ENCODE assay signal across 8 cellular contexts in genomic region chr13:49584771-49585182, GRCh38. TPM values are rescaled to one million over a fixed set of nuclear protein-coding genes. Genes with fewer than 3 reads are reported as not detected.
DNase-seq lines count a peak whose midpoint lies in the region; ATAC-seq, FAIRE-seq and TF ChIP-seq lines count a peak whose summit lies in the region.

No MANE protein-coding gene starts in this region.

- no peaks in the 10 kb centered on the region for H3K9me1 ChIP-seq in K562 (ENCODE audit: control insufficient read depth, insufficient read depth, low read length)
- H3K9me1 ChIP-seq in keratinocyte (ENCODE audit: control insufficient read depth, extremely low read depth, insufficient read depth, low read length): no peaks in the 10 kb centered on the region

- no peak overlapping the region for H3K27ac ChIP-seq in KMS-11
- peak overlapping the region; percentile 56; the same call in 2 of the 3 replicates for H3K27ac ChIP-seq in K562 (ENCODE audit: extremely low read depth, low read depth, low read length)
- H3K27ac ChIP-seq in keratinocyte (ENCODE audit: control insufficient read depth, insufficient read depth, low read length): peak overlapping the region; percentile 87

- peak overlapping the region; percentile 57; the same call in 1 of the 2 replicates for H3K9ac ChIP-seq in KMS-11
- H3K9ac ChIP-seq in K562 (ENCODE audit: insufficient read depth in 1 of 2, low read depth in 2 of 2, low read length in 2 of 2): peak overlapping the region; percentile 62 to 95
- H3K9ac ChIP-seq in keratinocyte (ENCODE audit: control insufficient read depth, extremely low read depth, insufficient read depth, low read length): peak overlapping the region; percentile 90

- no peak for TF ChIP-seq EP300 in K562 (IDR thresholded peaks at IDR 0.05; ENCODE audit: low read length)

- dilution Hi-C loops in keratinocyte (cut with MboI; ENCODE audit: extremely low pct_ligation_motif_present, low sequenced_read_pairs): no loop called here

- BruUV-seq in K562 (replicated peaks; lab: Mats Ljungman, UMichigan): no TSS peak

- no peaks in the 10 kb centered on the region for H3K27me3 ChIP-seq in KMS-11 (ENCODE audit: insufficient read depth, low read depth)
- no peaks in the 10 kb centered on the region for H3K27me3 ChIP-seq in K562 (ENCODE audit: control insufficient read depth in 2 of 2, insufficient read depth in 2 of 2, low read length in 2 of 2)
- H3K27me3 ChIP-seq in keratinocyte (ENCODE audit: control insufficient read depth, extremely low read depth, insufficient read depth, low read length): no peaks in the 10 kb centered on the region

- ATAC-seq in GM21528 (IDR thresholded peaks at IDR 0.05; ENCODE audit: low FRiP score, unreplicated experiment): peak; percentile 15
- peak; percentile 13; the same call in 2 of the 3 replicates for ATAC-seq in K562
- ATAC-seq in stimulated activated naive CD8-positive, alpha-beta T cell treated with anti-CD3 and anti-CD28 coated beads, Interleukin-15, Interleukin-2, amounts not matched to agents 100 U/mL and 50 U/mL, for 24 hours: peak; percentile 1

- CTCF ChIA-PET in K562 (lab: Yijun Ruan, JAX; ENCODE audit: low intra/inter-chr PET ratio): no interaction called here

- in situ Hi-C loops in K562 (cut with MboI): no loop called here

- H3K36me3 ChIP-seq in KMS-11 (ENCODE audit: insufficient read depth) (no peaks in the 10 kb centered on the region), K562 (ENCODE audit: control insufficient read depth, insufficient read depth, low read length) (peaks cover 3% of the 10 kb centered on the region; the same call in 1 of the 3 replicates), keratinocyte (ENCODE audit: control insufficient read depth in 2 of 2, extremely low read depth in 1 of 2, insufficient read depth in 2 of 2, low read length in 2 of 2) (peaks cover 0 to 4% of the 10 kb centered on the region in 2 experiments)

- H3K9me3 ChIP-seq in K562 (replicated peaks; ENCODE audit: control insufficient read depth, insufficient read depth, low read depth, low read length) (no peaks in the 10 kb centered on the region), keratinocyte (ENCODE audit: control insufficient read depth, low read depth, low read length) (no peaks in the 10 kb centered on the region)

- DNase-seq in EH (ENCODE audit: low read depth): peak; percentile 19
- peak in 1 of 4 experiments; percentile 9 for DNase-seq in K562 (ENCODE audit: extremely low read depth in 1 of 4, low spot score in 3 of 4)
- no peak for DNase-seq in keratinocyte (ENCODE audit: low read depth, low spot score)
- DNase-seq in stimulated activated naive CD8-positive, alpha-beta T cell treated with anti-CD3 and anti-CD28 coated beads, Interleukin-15, Interleukin-2, amounts not matched to agents 100 U/mL and 50 U/mL, for 24 hours: no peak
- no peak for DNase-seq in T1000 (lab: John Stamatoyannopoulos, UW)
- DNase-seq in LoVo (ENCODE audit: low spot score): no peak

- no peak for TF ChIP-seq RAD21 in K562 (CRISPR knock-in tag; conservative IDR thresholded peaks at IDR 0.05 in 1 of 2, IDR thresholded peaks at IDR 0.05 in 1 of 2)

- TF ChIP-seq CTCF in KMS-11 (conservative IDR thresholded peaks at IDR 0.05; ENCODE audit: low read depth, low read length): no peak
- no peak for TF ChIP-seq CTCF in K562 (IDR thresholded peaks at IDR 0.05 in 2 of 3, conservative IDR thresholded peaks at IDR 0.05 in 1 of 3; ENCODE audit: insufficient read depth in 2 of 3, low read depth in 1 of 3, low read length in 3 of 3)
- no peak for TF ChIP-seq CTCF in keratinocyte (optimal IDR thresholded peaks at IDR 0.05 in 1 of 3, IDR thresholded peaks at IDR 0.05 in 1 of 3, conservative IDR thresholded peaks at IDR 0.05 in 1 of 3; ENCODE audit: extremely low read depth in 1 of 3, insufficient read depth in 2 of 3, low read length in 3 of 3)

- intact Hi-C loops in K562 (cut with micrococcal nuclease): no loop called here

- 3% methylated on average over 10 of the region's 16 CpGs for WGBS in K562 (ENCODE audit: insufficient coverage, low coverage, missing lambda C conversion rate)

- no peak for TF ChIP-seq POLR2A in K562 (conservative IDR thresholded peaks at IDR 0.05)

- H4K20me1 ChIP-seq in KMS-11 (ENCODE audit: insufficient read depth): no peaks in the 10 kb centered on the region
- H4K20me1 ChIP-seq in K562 (replicated peaks; ENCODE audit: control insufficient read depth, insufficient read depth, low read length): no peaks in the 10 kb centered on the region
- H4K20me1 ChIP-seq in keratinocyte (ENCODE audit: control insufficient read depth, extremely low read depth, insufficient read depth, low read length): no peaks in the 10 kb centered on the region

- H3K79me2 ChIP-seq in KMS-11 (ENCODE audit: insufficient read depth, low read depth): peaks cover 8% of the 10 kb centered on the region
- H3K79me2 ChIP-seq in K562 (ENCODE audit: control insufficient read depth, insufficient read depth, low read length): peaks cover 11% of the 10 kb centered on the region; the same call in 2 of the 3 replicates
- H3K79me2 ChIP-seq in keratinocyte (ENCODE audit: control insufficient read depth, insufficient read depth, low read length): peaks cover 32% of the 10 kb centered on the region

- H3K4me3 ChIP-seq in KMS-11 (IDR thresholded peaks at IDR 0.05; ENCODE audit: insufficient read depth, low read depth, low read length) (no peak overlapping the region), K562 (peak overlapping the region; percentile 77), keratinocyte (ENCODE audit: control insufficient read depth in 2 of 3, extremely low read depth in 1 of 3, insufficient read depth in 2 of 3, low read depth in 1 of 3, low read length in 3 of 3) (peak overlapping the region; percentile 82 to 89 (median 88))

- POLR2A ChIA-PET in K562 (lab: Yijun Ruan, JAX): no interaction called here

- H2AFZ ChIP-seq in KMS-11 (ENCODE audit: low read depth) (peak overlapping the region; percentile 93; the same call in 1 of the 2 replicates), K562 (ENCODE audit: low read depth, low read length) (peak overlapping the region; percentile 95), keratinocyte (ENCODE audit: control insufficient read depth, low read length) (peak overlapping the region; percentile 91)

- peaks cover 18% of the 10 kb centered on the region for H3K4me1 ChIP-seq in KMS-11 (ENCODE audit: low read depth, poor library complexity, severe bottlenecking)
- H3K4me1 ChIP-seq in K562 (replicated peaks in 1 of 2; ENCODE audit: control insufficient read depth in 2 of 2, insufficient read depth in 2 of 2, low read length in 2 of 2): peaks cover 7 to 13% of the 10 kb centered on the region in 2 experiments; a peak in 4 of 5 replicates
- H3K4me1 ChIP-seq in keratinocyte (ENCODE audit: control insufficient read depth, extremely low read depth, insufficient read depth, low read length): peaks cover 38% of the 10 kb centered on the region

- H3K4me2 ChIP-seq in KMS-11: peak overlapping the region; percentile 74
- H3K4me2 ChIP-seq in K562 (ENCODE audit: insufficient read depth, low read length): peak overlapping the region; percentile 85
- H3K4me2 ChIP-seq in keratinocyte (ENCODE audit: control insufficient read depth, extremely low read depth, insufficient read depth, low read depth, low read length): peak overlapping the region; percentile 90

- FAIRE-seq in K562 (lab: Jason Lieb, UNC) (no peak), keratinocyte (lab: Jason Lieb, UNC) (peak; percentile 74)

RNA-seq across cellular contexts. Expression of gene RCBTB1, which starts 0.6 kb away (rescaled TPM):
- 9.2 and 14.9 TPM in 2 replicates for total RNA-seq in K562 (2011; cell fraction: chromatin; rRNA removed; ENCODE audit: low replicate concordance)
- total RNA-seq in K562 (2011; cell fraction: nucleolus; rRNA removed): 7.6 and 10.3 TPM in 2 replicates
- total RNA-seq in K562 (2011; cell fraction: nucleoplasm; rRNA removed): 12.7 and 20.4 TPM in 2 replicates
- total RNA-seq in K562 (2014; rRNA removed) (4.1 and 4.5 TPM in 2 replicates), K562 (2014; rRNA removed; fragmentation: Illumina TruSeq; extraction: Trizol) (11.3 and 13.1 TPM in 2 replicates), K562 (2015; rRNA removed; fragmentation: Illumina TruSeq; extraction: Trizol) (6.7 and 7.4 TPM in 2 replicates), K562 (2021) (8.4 and 9.0 TPM in 2 replicates)
- polyA plus RNA-seq in K562 (2011; rRNA removed) (7.0 and 10.6 TPM in 2 replicates), K562 (2014; fragmentation: Illumina TruSeq; extraction: Trizol) (8.0 and 9.0 TPM in 2 replicates), K562 (2014; fragmentation: Nextera tagmentation; extraction: Ambion mirVana) (1 to 10 TPM; 4.0 to 5.9 TPM), K562 (2014; rRNA removed) (9.0 TPM in 2 replicates), keratinocyte (19.4 to 26.9 TPM (median 23.5 TPM) in 3 replicates)
- 3.1 and 5.0 TPM in 2 replicates for polyA plus RNA-seq in K562 (2011; cell fraction: cytosol; rRNA removed)
- polyA plus RNA-seq in K562 (2011; cell fraction: nucleus; rRNA removed): 6.0 and 6.9 TPM in 2 replicates
- polyA plus RNA-seq in K562 (2012): 5.8 and 9.1 TPM in 2 replicates
- polyA minus RNA-seq in K562 (2011; rRNA and poly(A)+ RNA removed): 10.5 and 11.5 TPM in 2 replicates
- 3.4 and 3.5 TPM in 2 replicates for polyA minus RNA-seq in K562 (2011; cell fraction: cytosol; rRNA and poly(A)+ RNA removed)
- polyA minus RNA-seq in K562 (2011; cell fraction: nucleus; rRNA and poly(A)+ RNA removed): 4.6 and 4.8 TPM in 2 replicates
- polyA plus RNA-seq in keratinocyte (2011; ENCODE audit: low read depth): 6.5 TPM
- 16.6 and 25.8 TPM in 2 replicates for polyA plus RNA-seq in keratinocyte (2011; cell fraction: cytosol; rRNA removed)
- polyA plus RNA-seq in keratinocyte (2011; cell fraction: nucleus; rRNA removed): 30.9 and 43.5 TPM in 2 replicates
- polyA plus RNA-seq in keratinocyte (2012; ENCODE audit: low replicate concordance): 11.2 and 20.3 TPM in 2 replicates
- polyA minus RNA-seq in keratinocyte: 13.4 to 34.2 TPM (median 14.0 TPM) in 3 replicates
- 22.8 TPM for polyA minus RNA-seq in keratinocyte (2011; cell fraction: cytosol; rRNA and poly(A)+ RNA removed)
- 15.1 and 31.3 TPM in 2 replicates for polyA minus RNA-seq in keratinocyte (2011; cell fraction: nucleus; rRNA and poly(A)+ RNA removed)

RNA-seq across cellular contexts. Expression of gene ARL11, which starts 43.5 kb away (rescaled TPM):
- 0.39 and 0.81 TPM in 2 replicates for total RNA-seq in K562 (2011; cell fraction: chromatin; rRNA removed; ENCODE audit: low replicate concordance)
- total RNA-seq in K562 (2011; cell fraction: nucleolus; rRNA removed): 0.53 and 0.67 TPM in 2 replicates
- 0.81 and 0.99 TPM in 2 replicates for total RNA-seq in K562 (2011; cell fraction: nucleoplasm; rRNA removed)
- total RNA-seq in K562 (2014; rRNA removed) (0.45 TPM in 2 replicates), K562 (2014; rRNA removed; fragmentation: Illumina TruSeq; extraction: Trizol) (0.36 and 0.38 TPM in 2 replicates), K562 (2015; rRNA removed; fragmentation: Illumina TruSeq; extraction: Trizol) (0.68 and 0.87 TPM in 2 replicates), K562 (2021) (0.45 and 0.84 TPM in 2 replicates)
- polyA plus RNA-seq in K562 (2011; rRNA removed) (0.33 and 0.38 TPM in 2 replicates), K562 (2014; fragmentation: Illumina TruSeq; extraction: Trizol) (0.53 and 0.56 TPM in 2 replicates), K562 (2014; fragmentation: Nextera tagmentation; extraction: Ambion mirVana) (under 1 TPM; 0.18 to 0.20 TPM), K562 (2014; rRNA removed) (0.73 and 0.77 TPM in 2 replicates), keratinocyte (0.49 to 0.58 TPM (median 0.55 TPM) in 3 replicates)
- polyA plus RNA-seq in K562 (2011; cell fraction: cytosol; rRNA removed): 0.22 and 0.46 TPM in 2 replicates
- polyA plus RNA-seq in K562 (2011; cell fraction: nucleus; rRNA removed): 0.15 and 0.21 TPM in 2 replicates
- 0.43 and 1.2 TPM in 2 replicates for polyA plus RNA-seq in K562 (2012)
- polyA minus RNA-seq in K562 (2011; rRNA and poly(A)+ RNA removed): 0.53 and 0.60 TPM in 2 replicates
- not detected in 2 replicates for polyA minus RNA-seq in K562 (2011; cell fraction: cytosol; rRNA and poly(A)+ RNA removed)
- polyA minus RNA-seq in K562 (2011; cell fraction: nucleus; rRNA and poly(A)+ RNA removed): 0.40 and 0.56 TPM in 2 replicates
- polyA plus RNA-seq in keratinocyte (2011; ENCODE audit: low read depth): 0.39 TPM
- 0.29 and 0.36 TPM in 2 replicates for polyA plus RNA-seq in keratinocyte (2011; cell fraction: cytosol; rRNA removed)
- polyA plus RNA-seq in keratinocyte (2011; cell fraction: nucleus; rRNA removed): 0.33 and 0.39 TPM in 2 replicates
- polyA plus RNA-seq in keratinocyte (2012; ENCODE audit: low replicate concordance): 0.14 and 0.34 TPM in 2 replicates
- polyA minus RNA-seq in keratinocyte: 0.26 to 0.33 TPM (median 0.29 TPM) in 3 replicates
- polyA minus RNA-seq in keratinocyte (2011; cell fraction: cytosol; rRNA and poly(A)+ RNA removed): 0.58 TPM
- 0.11 and 0.16 TPM in 2 replicates for polyA minus RNA-seq in keratinocyte (2011; cell fraction: nucleus; rRNA and poly(A)+ RNA removed)
